9 cellular contexts compared by ENCODE assay signal in genomic region chr1:180555411-180555810, GRCh38. TPM values are rescaled to one million over a fixed set of nuclear protein-coding genes. Genes with fewer than 3 reads are reported as not detected.
"Had no signal": no experiment of that assay in that cellular context is flagged by ENCODE, and none has a peak within 500 bp of the region (broad histone marks: within the 10 kb centered on the region; RNA-seq: fewer than 3 reads in every experiment).

No MANE protein-coding gene starts in this region.

- H3K4me3 ChIP-seq: GM23338 had no signal

- H3K27ac Mint-ChIP-seq: GM23338, H9, HFFc6, IgD-negative memory B cell had no signal

- H3K36me3 Mint-ChIP-seq: IgD-negative memory B cell had no signal

- H3K27ac ChIP-seq: HL-60 had no signal

- H3K4me3 Mint-ChIP-seq: GM23338, H9, HFFc6, IgD-negative memory B cell had no signal

- H3K4me1 Mint-ChIP-seq: GM23338 had no signal

- H3K9me3 Mint-ChIP-seq: HFFc6 had no signal

- DNase-seq: H9, HCEC 1CT, HFFc6, KG1 had no signal

RNA-seq across cellular contexts. Expression of gene OVAAL, which starts 3.4 kb away (rescaled TPM):
- total RNA-seq: GM23338, H1, H9, HepG2, HFFc6 had no signal
